Comparison of ENCODE assay signal across 27 cellular contexts in the genomic region with DNA sequence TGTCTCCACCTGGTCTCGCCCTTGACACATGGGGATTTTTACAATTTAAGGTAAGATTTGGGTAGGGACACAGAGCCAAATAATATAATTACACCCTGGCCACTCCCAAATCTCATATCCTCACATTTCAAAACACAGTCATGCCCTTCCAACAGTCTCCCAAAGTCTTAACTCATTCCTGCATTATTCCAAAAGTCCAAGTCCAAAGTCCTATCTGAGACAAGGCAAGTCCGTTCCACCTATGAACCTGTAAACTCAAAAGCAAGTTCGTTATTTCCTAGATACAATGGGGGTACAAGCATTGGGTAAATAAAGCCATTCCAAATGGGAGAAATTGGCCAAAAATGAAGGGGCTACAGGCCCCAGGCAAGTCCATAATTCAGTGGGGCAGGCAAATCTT.
"Had no signal": no experiment of that assay in that cellular context is flagged by ENCODE, and none has a peak within 500 bp of the region (broad histone marks: within the 10 kb centered on the region; RNA-seq: fewer than 3 reads in every experiment).

No MANE protein-coding gene starts in this region.

- H3K27me3 ChIP-seq: stomach, suprapubic skin, testis, thyroid gland, tibial artery, tibial nerve, transverse colon, upper lobe of left lung, upper lobe of right lung, uterus, vagina had no signal

- ATAC-seq: stimulated activated effector memory CD8-positive, alpha-beta T cell treated with anti-CD3 and anti-CD28 coated beads, Interleukin-12 subunit alpha, Interleukin-12 subunit beta, amount 100 ng/mL, for 72 hours; stimulated activated memory B cell treated with anti-CD40 and anti-IgM and Interleukin-4, amounts not matched to agents 10 μg/mL and 1 μg/mL and 100 μg/mL, for 72 hours; stimulated activated naive B cell treated with anti-CD40 and anti-IgM and Interleukin-4, amounts not matched to agents 10 μg/mL and 1 μg/mL and 100 μg/mL, for 72 hours; stimulated activated naive CD8-positive, alpha-beta T cell treated with anti-CD3 and anti-CD28 coated beads, Interleukin-15, amount 100 ng/mL, for 72 hours; stimulated activated naive CD8-positive, alpha-beta T cell treated with anti-CD3 and anti-CD28 coated beads, Interleukin-15, Interleukin-2, amounts not matched to agents 100 U/mL and 50 U/mL, for 24 hours; upper lobe of right lung had no signal

- H3K9me3 ChIP-seq: suprapubic skin, testis, thoracic aorta, thyroid gland, tibial artery, tibial nerve, transverse colon, upper lobe of right lung, uterus, vagina had no signal

- H3K27ac ChIP-seq: stomach, suprapubic skin, testis, thoracic aorta, thyroid gland, tibial artery, tibial nerve, transverse colon, upper lobe of left lung, upper lobe of right lung, uterus, vagina had no signal

- DNase-seq: stimulated activated CD4-positive, alpha-beta T cell treated with anti-CD3 and anti-CD28 coated beads, Interleukin-2, amount 100 ng/mL, for 48 hours; stimulated activated CD4-positive, alpha-beta T cell treated with anti-CD3 and anti-CD28 coated beads, Interleukin-4, amount 100 ng/mL, for 1 hour; stimulated activated CD4-positive, alpha-beta T cell treated with anti-CD3 and anti-CD28 coated beads, Interleukin-4, amount 100 ng/mL, for 24 hours; stimulated activated CD4-positive, alpha-beta T cell treated with anti-CD3 and anti-CD28 coated beads, Interleukin-4, amount 100 ng/mL, for 4 hours; stimulated activated CD8-positive, alpha-beta memory T cell treated with anti-CD3 and anti-CD28 coated beads, Interleukin-4, amount 100 ng/mL, for 48 hours; stimulated activated naive B cell treated with anti-CD40 and anti-IgM and Interleukin-4, amounts not matched to agents 10 μg/mL and 1 μg/mL and 100 μg/mL, for 72 hours; stimulated activated naive CD4-positive, alpha-beta T cell; stimulated activated naive CD4-positive, alpha-beta T cell treated with Interleukin-2 at 50 U/mL for 16 hours; stimulated activated naive CD8-positive, alpha-beta T cell treated with anti-CD3 and anti-CD28 coated beads, Interleukin-15, amount 100 ng/mL, for 72 hours; stimulated activated naive CD8-positive, alpha-beta T cell treated with anti-CD3 and anti-CD28 coated beads, Interleukin-15, Interleukin-2, amounts not matched to agents 100 U/mL and 50 U/mL, for 24 hours; stomach; substantia nigra; testis; thyroid gland; tibial artery; transverse colon; trophoblast cell; upper lobe of left lung; upper lobe of right lung; uterus had no signal

- H3K4me1 ChIP-seq: stomach, suprapubic skin, testis, thyroid gland, tibial artery, tibial nerve, transverse colon, upper lobe of left lung, upper lobe of right lung, uterus, vagina had no signal

- H3K4me3 ChIP-seq: stomach, suprapubic skin, testis, thoracic aorta, thyroid gland, tibial artery, tibial nerve, transverse colon, upper lobe of left lung, upper lobe of right lung, uterus, vagina had no signal

- FAIRE-seq: urothelium cell line had no signal

- H3K36me3 ChIP-seq: stomach, suprapubic skin, thoracic aorta, thyroid gland, tibial artery, tibial nerve, transverse colon, upper lobe of left lung, upper lobe of right lung, uterus, vagina had no signal
